ENCODE assay signal across 1 cellular context in the genomic region with DNA sequence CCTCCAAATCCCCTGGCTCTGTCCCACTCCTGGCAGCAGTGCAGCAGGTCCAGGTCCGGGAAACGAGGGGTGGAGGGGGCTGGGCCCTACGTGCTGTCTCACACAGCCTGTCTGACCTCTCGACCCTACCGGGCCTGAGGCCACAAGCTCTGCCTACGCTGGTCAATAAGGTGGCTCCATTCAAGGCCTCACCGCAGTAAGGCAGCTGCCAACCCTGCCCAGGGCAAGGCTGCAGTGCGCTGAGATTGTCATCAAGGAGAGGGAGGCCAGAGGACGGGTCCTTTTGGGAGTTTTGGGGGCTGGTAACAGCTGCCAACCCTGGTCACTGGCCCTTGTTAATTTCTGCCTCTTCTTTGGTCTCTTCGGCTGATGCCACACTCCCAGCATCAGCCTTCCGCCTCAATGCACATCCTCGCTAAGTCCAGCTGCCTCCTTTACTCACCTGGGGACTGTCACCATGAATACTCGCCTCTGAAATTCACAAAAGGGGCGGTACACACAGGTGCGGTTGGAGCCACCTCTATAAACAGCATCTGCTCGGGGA.
TF ChIP-seq lines count a peak whose summit lies in the region.

No MANE protein-coding gene starts in this region.

TF ChIP-seq in HepG2, 621 proteins besides CTCF, POLR2A, EP300 and RAD21 (continued from another document and continues in another):
- TF ChIP-seq, protein P1, sequence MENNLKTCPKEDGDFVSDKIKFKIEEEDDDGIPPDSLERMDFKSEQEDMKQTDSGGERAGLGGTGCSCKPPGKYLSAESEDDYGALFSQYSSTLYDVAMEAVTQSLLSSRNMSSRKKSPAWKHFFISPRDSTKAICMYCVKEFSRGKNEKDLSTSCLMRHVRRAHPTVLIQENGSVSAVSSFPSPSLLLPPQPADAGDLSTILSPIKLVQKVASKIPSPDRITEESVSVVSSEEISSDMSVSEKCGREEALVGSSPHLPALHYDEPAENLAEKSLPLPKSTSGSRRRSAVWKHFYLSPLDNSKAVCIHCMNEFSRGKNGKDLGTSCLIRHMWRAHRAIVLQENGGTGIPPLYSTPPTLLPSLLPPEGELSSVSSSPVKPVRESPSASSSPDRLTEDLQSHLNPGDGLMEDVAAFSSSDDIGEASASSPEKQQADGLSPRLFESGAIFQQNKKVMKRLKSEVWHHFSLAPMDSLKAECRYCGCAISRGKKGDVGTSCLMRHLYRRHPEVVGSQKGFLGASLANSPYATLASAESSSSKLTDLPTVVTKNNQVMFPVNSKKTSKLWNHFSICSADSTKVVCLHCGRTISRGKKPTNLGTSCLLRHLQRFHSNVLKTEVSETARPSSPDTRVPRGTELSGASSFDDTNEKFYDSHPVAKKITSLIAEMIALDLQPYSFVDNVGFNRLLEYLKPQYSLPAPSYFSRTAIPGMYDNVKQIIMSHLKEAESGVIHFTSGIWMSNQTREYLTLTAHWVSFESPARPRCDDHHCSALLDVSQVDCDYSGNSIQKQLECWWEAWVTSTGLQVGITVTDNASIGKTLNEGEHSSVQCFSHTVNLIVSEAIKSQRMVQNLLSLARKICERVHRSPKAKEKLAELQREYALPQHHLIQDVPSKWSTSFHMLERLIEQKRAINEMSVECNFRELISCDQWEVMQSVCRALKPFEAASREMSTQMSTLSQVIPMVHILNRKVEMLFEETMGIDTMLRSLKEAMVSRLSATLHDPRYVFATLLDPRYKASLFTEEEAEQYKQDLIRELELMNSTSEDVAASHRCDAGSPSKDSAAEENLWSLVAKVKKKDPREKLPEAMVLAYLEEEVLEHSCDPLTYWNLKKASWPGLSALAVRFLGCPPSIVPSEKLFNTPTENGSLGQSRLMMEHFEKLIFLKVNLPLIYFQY (CRISPR knock-in tag; IDR thresholded peaks at IDR 0.05; ENCODE audit: borderline replicate concordance) = 0 out of 2 replicates have a peak, but pooled peaks have one; percentile 65
- TF ChIP-seq GTF3A (CRISPR knock-in tag; conservative IDR thresholded peaks at IDR 0.05) = no peak
- TF ChIP-seq, protein P2, sequence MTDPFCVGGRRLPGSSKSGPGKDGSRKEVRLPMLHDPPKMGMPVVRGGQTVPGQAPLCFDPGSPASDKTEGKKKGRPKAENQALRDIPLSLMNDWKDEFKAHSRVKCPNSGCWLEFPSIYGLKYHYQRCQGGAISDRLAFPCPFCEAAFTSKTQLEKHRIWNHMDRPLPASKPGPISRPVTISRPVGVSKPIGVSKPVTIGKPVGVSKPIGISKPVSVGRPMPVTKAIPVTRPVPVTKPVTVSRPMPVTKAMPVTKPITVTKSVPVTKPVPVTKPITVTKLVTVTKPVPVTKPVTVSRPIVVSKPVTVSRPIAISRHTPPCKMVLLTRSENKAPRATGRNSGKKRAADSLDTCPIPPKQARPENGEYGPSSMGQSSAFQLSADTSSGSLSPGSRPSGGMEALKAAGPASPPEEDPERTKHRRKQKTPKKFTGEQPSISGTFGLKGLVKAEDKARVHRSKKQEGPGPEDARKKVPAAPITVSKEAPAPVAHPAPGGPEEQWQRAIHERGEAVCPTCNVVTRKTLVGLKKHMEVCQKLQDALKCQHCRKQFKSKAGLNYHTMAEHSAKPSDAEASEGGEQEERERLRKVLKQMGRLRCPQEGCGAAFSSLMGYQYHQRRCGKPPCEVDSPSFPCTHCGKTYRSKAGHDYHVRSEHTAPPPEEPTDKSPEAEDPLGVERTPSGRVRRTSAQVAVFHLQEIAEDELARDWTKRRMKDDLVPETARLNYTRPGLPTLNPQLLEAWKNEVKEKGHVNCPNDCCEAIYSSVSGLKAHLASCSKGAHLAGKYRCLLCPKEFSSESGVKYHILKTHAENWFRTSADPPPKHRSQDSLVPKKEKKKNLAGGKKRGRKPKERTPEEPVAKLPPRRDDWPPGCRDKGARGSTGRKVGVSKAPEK (CRISPR knock-in tag; IDR thresholded peaks at IDR 0.05; ENCODE audit: borderline replicate concordance) = no peak
- TF ChIP-seq MXD4 (CRISPR knock-in tag; IDR thresholded peaks at IDR 0.05) = peak; percentile 59; the same call in 1 of the 2 replicates
- 0 out of 2 replicates have a peak, but pooled peaks have one; percentile 41 for TF ChIP-seq ZNF547 (CRISPR knock-in tag; IDR thresholded peaks at IDR 0.05)
- TF ChIP-seq PHF21A (CRISPR knock-in tag; IDR thresholded peaks at IDR 0.05) = peak; percentile 82
- TF ChIP-seq ZNF451 (CRISPR knock-in tag; IDR thresholded peaks at IDR 0.05) = 0 out of 2 replicates have a peak, but pooled peaks have one; percentile 63
- no peak for TF ChIP-seq ZNF446 (CRISPR knock-in tag; IDR thresholded peaks at IDR 0.05)
- TF ChIP-seq RFXAP (CRISPR knock-in tag; IDR thresholded peaks at IDR 0.05; ENCODE audit: borderline replicate concordance) = no peak
- no peak for TF ChIP-seq ZNF562 (CRISPR knock-in tag; IDR thresholded peaks at IDR 0.05; ENCODE audit: borderline replicate concordance)
- no peak for TF ChIP-seq MZF1 (CRISPR knock-in tag; IDR thresholded peaks at IDR 0.05; ENCODE audit: borderline replicate concordance)
- TF ChIP-seq, protein P3, sequence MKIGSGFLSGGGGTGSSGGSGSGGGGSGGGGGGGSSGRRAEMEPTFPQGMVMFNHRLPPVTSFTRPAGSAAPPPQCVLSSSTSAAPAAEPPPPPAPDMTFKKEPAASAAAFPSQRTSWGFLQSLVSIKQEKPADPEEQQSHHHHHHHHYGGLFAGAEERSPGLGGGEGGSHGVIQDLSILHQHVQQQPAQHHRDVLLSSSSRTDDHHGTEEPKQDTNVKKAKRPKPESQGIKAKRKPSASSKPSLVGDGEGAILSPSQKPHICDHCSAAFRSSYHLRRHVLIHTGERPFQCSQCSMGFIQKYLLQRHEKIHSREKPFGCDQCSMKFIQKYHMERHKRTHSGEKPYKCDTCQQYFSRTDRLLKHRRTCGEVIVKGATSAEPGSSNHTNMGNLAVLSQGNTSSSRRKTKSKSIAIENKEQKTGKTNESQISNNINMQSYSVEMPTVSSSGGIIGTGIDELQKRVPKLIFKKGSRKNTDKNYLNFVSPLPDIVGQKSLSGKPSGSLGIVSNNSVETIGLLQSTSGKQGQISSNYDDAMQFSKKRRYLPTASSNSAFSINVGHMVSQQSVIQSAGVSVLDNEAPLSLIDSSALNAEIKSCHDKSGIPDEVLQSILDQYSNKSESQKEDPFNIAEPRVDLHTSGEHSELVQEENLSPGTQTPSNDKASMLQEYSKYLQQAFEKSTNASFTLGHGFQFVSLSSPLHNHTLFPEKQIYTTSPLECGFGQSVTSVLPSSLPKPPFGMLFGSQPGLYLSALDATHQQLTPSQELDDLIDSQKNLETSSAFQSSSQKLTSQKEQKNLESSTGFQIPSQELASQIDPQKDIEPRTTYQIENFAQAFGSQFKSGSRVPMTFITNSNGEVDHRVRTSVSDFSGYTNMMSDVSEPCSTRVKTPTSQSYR (CRISPR knock-in tag; IDR thresholded peaks at IDR 0.05; ENCODE audit: borderline replicate concordance) = peak; percentile 70; the same call in 1 of the 2 replicates
- TF ChIP-seq, protein P4, sequence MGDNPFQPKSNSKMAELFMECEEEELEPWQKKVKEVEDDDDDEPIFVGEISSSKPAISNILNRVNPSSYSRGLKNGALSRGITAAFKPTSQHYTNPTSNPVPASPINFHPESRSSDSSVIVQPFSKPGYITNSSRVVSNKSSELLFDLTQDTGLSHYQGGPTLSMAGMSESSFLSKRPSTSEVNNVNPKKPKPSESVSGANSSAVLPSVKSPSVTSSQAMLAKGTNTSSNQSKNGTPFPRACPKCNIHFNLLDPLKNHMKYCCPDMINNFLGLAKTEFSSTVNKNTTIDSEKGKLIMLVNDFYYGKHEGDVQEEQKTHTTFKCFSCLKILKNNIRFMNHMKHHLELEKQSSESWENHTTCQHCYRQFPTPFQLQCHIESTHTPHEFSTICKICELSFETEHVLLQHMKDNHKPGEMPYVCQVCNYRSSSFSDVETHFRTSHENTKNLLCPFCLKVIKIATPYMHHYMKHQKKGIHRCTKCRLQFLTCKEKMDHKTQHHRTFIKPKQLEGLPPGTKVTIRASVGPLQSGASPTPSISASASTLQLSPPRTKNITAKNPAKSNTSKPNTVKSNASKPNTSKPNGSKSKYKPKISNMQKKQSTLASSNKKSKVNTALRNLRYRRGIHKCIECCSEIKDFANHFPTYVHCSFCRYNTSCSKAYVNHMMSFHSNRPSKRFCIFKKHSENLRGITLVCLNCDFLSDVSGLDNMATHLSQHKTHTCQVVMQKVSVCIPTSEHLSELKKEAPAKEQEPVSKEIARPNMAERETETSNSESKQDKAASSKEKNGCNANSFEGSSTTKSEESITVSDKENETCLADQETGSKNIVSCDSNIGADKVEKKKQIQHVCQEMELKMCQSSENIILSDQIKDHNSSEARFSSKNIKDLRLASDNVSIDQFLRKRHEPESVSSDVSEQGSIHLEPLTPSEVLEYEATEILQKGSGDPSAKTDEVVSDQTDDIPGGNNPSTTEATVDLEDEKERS (CRISPR knock-in tag; IDR thresholded peaks at IDR 0.05) = peak; percentile 47; the same call in 1 of the 2 replicates
- TF ChIP-seq, protein P5, sequence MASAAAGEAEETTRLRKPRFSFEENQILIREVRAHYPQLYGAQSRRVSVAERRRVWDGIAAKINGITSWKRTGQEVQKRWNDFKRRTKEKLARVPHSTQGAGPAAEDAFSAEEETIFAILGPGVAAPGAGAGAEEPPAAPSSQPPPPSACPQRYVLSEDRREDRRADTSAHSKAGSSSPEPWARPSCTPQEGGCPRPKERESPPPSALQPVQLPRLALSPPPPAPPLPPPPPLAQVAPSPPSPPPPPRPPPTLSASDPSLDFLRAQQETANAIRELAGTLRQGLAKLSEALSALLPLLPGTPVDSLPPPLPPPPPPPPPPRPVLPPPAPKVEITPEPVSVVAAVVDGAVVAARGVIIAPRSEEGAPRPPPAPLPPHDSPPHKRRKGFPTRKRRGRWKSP (CRISPR knock-in tag; IDR thresholded peaks at IDR 0.05) = peak; percentile 33; the same call in 1 of the 2 replicates
- peak; percentile 83 for TF ChIP-seq ZNF883 (CRISPR knock-in tag; IDR thresholded peaks at IDR 0.05; ENCODE audit: not compliant biosample characterization)
- no peak for TF ChIP-seq RBFOX2 (IDR thresholded peaks at IDR 0.05; ENCODE audit: low read depth, low read length)
- peak; percentile 64; the same call in 1 of the 2 replicates for TF ChIP-seq SOX5 (CRISPR knock-in tag; IDR thresholded peaks at IDR 0.05; ENCODE audit: borderline replicate concordance)
- TF ChIP-seq SMAD1 (CRISPR knock-in tag; IDR thresholded peaks at IDR 0.05; ENCODE audit: borderline replicate concordance, low read depth) = 0 out of 2 replicates have a peak, but pooled peaks have one; percentile 41
- TF ChIP-seq, protein P6, sequence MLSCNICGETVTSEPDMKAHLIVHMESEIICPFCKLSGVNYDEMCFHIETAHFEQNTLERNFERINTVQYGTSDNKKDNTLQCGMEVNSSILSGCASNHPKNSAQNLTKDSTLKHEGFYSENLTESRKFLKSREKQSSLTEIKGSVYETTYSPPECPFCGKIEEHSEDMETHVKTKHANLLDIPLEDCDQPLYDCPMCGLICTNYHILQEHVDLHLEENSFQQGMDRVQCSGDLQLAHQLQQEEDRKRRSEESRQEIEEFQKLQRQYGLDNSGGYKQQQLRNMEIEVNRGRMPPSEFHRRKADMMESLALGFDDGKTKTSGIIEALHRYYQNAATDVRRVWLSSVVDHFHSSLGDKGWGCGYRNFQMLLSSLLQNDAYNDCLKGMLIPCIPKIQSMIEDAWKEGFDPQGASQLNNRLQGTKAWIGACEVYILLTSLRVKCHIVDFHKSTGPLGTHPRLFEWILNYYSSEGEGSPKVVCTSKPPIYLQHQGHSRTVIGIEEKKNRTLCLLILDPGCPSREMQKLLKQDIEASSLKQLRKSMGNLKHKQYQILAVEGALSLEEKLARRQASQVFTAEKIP (CRISPR knock-in tag; IDR thresholded peaks at IDR 0.05; ENCODE audit: borderline replicate concordance) = no peak
- TF ChIP-seq ZNF672 (CRISPR knock-in tag; IDR thresholded peaks at IDR 0.05) = no peak
- TF ChIP-seq, protein P7, sequence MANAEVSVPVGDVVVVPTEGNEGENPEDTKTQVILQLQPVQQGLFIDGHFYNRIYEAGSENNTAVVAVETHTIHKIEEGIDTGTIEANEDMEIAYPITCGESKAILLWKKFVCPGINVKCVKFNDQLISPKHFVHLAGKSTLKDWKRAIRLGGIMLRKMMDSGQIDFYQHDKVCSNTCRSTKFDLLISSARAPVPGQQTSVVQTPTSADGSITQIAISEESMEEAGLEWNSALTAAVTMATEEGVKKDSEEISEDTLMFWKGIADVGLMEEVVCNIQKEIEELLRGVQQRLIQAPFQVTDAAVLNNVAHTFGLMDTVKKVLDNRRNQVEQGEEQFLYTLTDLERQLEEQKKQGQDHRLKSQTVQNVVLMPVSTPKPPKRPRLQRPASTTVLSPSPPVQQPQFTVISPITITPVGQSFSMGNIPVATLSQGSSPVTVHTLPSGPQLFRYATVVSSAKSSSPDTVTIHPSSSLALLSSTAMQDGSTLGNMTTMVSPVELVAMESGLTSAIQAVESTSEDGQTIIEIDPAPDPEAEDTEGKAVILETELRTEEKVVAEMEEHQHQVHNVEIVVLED (CRISPR knock-in tag; IDR thresholded peaks at IDR 0.05; ENCODE audit: borderline replicate concordance) = peak; percentile 61; the same call in 1 of the 2 replicates
- peak; percentile 42; the same call in 1 of the 2 replicates for TF ChIP-seq CREM (IDR thresholded peaks at IDR 0.05)
- no peak for TF ChIP-seq CREM (CRISPR knock-in tag; IDR thresholded peaks at IDR 0.05)
- no peak for TF ChIP-seq FOXA1 (IDR thresholded peaks at IDR 0.05)
- peak; percentile 31; the same call in 1 of the 2 replicates for TF ChIP-seq FOXA1 (CRISPR knock-in tag; IDR thresholded peaks at IDR 0.05)
- no peak for TF ChIP-seq FOXK1 (CRISPR knock-in tag; IDR thresholded peaks at IDR 0.05; ENCODE audit: borderline replicate concordance, low read depth)
- TF ChIP-seq GATAD1 (CRISPR knock-in tag; IDR thresholded peaks at IDR 0.05) = no peak
- TF ChIP-seq ZMAT3 (CRISPR knock-in tag; conservative IDR thresholded peaks at IDR 0.05) = no peak
- peak; percentile 95 for TF ChIP-seq ZC3H13 (CRISPR knock-in tag; IDR thresholded peaks at IDR 0.05)
- TF ChIP-seq ZBTB7B (CRISPR knock-in tag; IDR thresholded peaks at IDR 0.05) = peak; percentile 56; the same call in 1 of the 2 replicates
- no peak for TF ChIP-seq JUNB (CRISPR knock-in tag; IDR thresholded peaks at IDR 0.05; ENCODE audit: borderline replicate concordance)
- TF ChIP-seq SALL1 (CRISPR knock-in tag; IDR thresholded peaks at IDR 0.05) = peak; percentile 77
- 0 out of 2 replicates have a peak, but pooled peaks have one; percentile 53 for TF ChIP-seq KMT2A (CRISPR knock-in tag; IDR thresholded peaks at IDR 0.05)
- TF ChIP-seq, protein P8, sequence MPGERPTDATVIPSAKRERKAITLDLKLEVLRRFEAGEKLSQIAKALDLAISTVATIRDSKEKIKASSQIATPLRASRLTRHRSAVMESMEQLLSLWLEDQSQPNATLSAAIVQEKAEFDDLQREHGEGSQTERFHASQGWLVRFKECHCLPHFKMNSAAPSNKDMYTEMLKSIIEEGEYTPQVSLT (CRISPR knock-in tag; IDR thresholded peaks at IDR 0.05; ENCODE audit: borderline replicate concordance, low read depth) = no peak
- peak; percentile 90 for TF ChIP-seq RXRB (CRISPR knock-in tag; IDR thresholded peaks at IDR 0.05; ENCODE audit: borderline replicate concordance)
- TF ChIP-seq GFI1 (CRISPR knock-in tag; IDR thresholded peaks at IDR 0.05; ENCODE audit: borderline replicate concordance) = peak; percentile 67; the same call in 1 of the 2 replicates
- TF ChIP-seq ZNF33A (CRISPR knock-in tag; IDR thresholded peaks at IDR 0.05; ENCODE audit: borderline replicate concordance) = no peak
- TF ChIP-seq CBX1 (IDR thresholded peaks at IDR 0.05; ENCODE audit: low read depth) = peak; percentile 68
- TF ChIP-seq CCDC6 (CRISPR knock-in tag; IDR thresholded peaks at IDR 0.05) = no peak
- peak; percentile 76; the same call in 1 of the 2 replicates for TF ChIP-seq ZNF292 (CRISPR knock-in tag; IDR thresholded peaks at IDR 0.05; ENCODE audit: borderline replicate concordance, low read depth)
- TF ChIP-seq THYN1 (CRISPR knock-in tag; IDR thresholded peaks at IDR 0.05; ENCODE audit: borderline replicate concordance, low read depth) = no peak
